In the genomic region with DNA sequence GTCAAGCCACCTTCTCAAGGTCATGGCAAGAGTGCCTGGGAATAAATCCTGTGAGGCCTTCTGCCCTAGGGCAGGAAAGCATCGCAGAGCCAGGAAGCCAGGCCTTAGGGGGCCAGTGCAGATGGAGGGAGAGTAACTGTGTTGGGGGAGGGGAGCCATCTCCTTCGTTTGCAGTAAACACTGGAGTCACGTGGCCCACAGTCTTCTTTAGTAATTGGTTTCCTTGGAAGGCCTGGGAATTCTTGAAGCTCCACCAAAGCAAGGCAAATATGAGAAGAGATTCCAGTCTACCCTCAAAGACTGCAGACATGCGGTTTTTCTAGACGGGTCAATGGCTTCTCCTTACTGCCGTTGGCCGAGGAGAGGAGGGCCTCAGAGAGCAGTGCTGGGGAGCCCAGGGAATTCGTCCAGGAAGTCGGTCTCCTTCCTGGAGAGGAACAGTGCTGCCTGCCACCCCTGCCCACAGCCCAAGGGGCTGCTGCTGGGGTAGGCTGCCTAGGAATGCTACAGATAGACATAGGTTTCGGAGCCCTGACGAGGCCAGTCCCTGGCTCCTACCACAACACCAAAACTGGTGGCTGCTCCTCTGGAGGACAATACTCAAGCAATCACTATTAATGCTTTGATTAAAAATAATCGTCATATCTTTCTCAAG, we compare ENCODE assay signal across 13 cellular contexts. TPM values are rescaled to one million over a fixed set of nuclear protein-coding genes. Genes with fewer than 3 reads are reported as not detected.
DNase-seq lines count a peak whose midpoint lies in the region; ATAC-seq and TF ChIP-seq lines count a peak whose summit lies in the region.
"Had no signal": no experiment of that assay in that cellular context is flagged by ENCODE, and none has a peak within 500 bp of the region (broad histone marks: within the 10 kb centered on the region; RNA-seq: fewer than 3 reads in every experiment).

No MANE protein-coding gene starts in this region.

- DNase-seq in AG04449 (ENCODE audit: low read depth, low spot score) (peak; percentile 73), H7 (peak; percentile 78), cerebellum (ENCODE audit: low spot score) (peak; percentile 50), mesenchymal stem cell (peak; percentile 87), posterior vena cava (ENCODE audit: low spot score) (no peak), NCI-H774 (lab: John Stamatoyannopoulos, UW) (no peak), SIG-M5 treated with dmso at 0.1 percent for 504 hours (lab: John Stamatoyannopoulos, UW; ENCODE audit: unreplicated experiment) (no peak)
- DNase-seq: activated CD4-positive, CD25-positive, alpha-beta regulatory T cell; GF-D8; GOT3; NCI-H1694 had no signal

- CTCF ChIA-PET in AG04449 (lab: Yijun Ruan, JAX), result interaction anchor here (0.9 kb wide), 1 partner anchor 17 kb away, joined by 3 read pairs; no protein-coding TSS in a partner anchor

- H3K4me3 ChIP-seq in AG04449 (ENCODE audit: low read depth, low read length) (no peak overlapping the region), H7 (ENCODE audit: insufficient read depth, low read depth, low read length) (no peak overlapping the region), mesenchymal stem cell (ENCODE audit: insufficient read depth in 1 of 2, low read depth in 1 of 2, low read length in 2 of 2) (no peak overlapping the region)

- H3K9ac ChIP-seq in mesenchymal stem cell (ENCODE audit: low read length), result no peak overlapping the region

- H4K91ac ChIP-seq in mesenchymal stem cell (ENCODE audit: low read length), result no peak overlapping the region

- no peak overlapping the region for H4K8ac ChIP-seq in mesenchymal stem cell (ENCODE audit: low read length)

- peak overlapping the region in 1 of 2 experiments; percentile 86 for H3K18ac ChIP-seq in mesenchymal stem cell (ENCODE audit: low read depth in 1 of 2, low read length in 2 of 2)

- WGBS in mesenchymal stem cell, result 46% methylated on average over 12 of the region's 12 CpGs

- no peak overlapping the region for H3K23ac ChIP-seq in mesenchymal stem cell (ENCODE audit: low read length in 2 of 2)

- H3K4ac ChIP-seq in mesenchymal stem cell (ENCODE audit: low read depth in 1 of 2, low read length in 2 of 2), result peak overlapping the region in 1 of 2 experiments; percentile 15

- H2AK5ac ChIP-seq in mesenchymal stem cell (ENCODE audit: low read length, severe bottlenecking), result peak overlapping the region; percentile 46

- peak overlapping the region; percentile 77 for H3K27ac ChIP-seq in mesenchymal stem cell (ENCODE audit: low read length, poor library complexity, severe bottlenecking)
- H3K27ac ChIP-seq: epithelial cell of prostate had no signal

- H3K4me1 ChIP-seq in mesenchymal stem cell (ENCODE audit: control insufficient read depth, insufficient read depth, low read depth, low read length), result peaks cover 37% of the 10 kb centered on the region

- intact Hi-C loops in posterior vena cava (cut with DNase I), result no loop called here

- POLR2A ChIA-PET in AG04449 (lab: Yijun Ruan, JAX), result no interaction called here

- H2BK12ac ChIP-seq in mesenchymal stem cell (ENCODE audit: low read length in 2 of 2), result peak overlapping the region in 1 of 2 experiments; percentile 75

- peak overlapping the region; percentile 33 for H2BK15ac ChIP-seq in mesenchymal stem cell (ENCODE audit: low read depth, poor library complexity, severe bottlenecking)

- no peak for ATAC-seq in HG02938 (IDR thresholded peaks at IDR 0.05; ENCODE audit: unreplicated experiment)

- H3K14ac ChIP-seq in mesenchymal stem cell (ENCODE audit: low read length in 2 of 2), result no peak overlapping the region

- H2BK5ac ChIP-seq in mesenchymal stem cell (ENCODE audit: low read depth, low read length, poor library complexity, severe bottlenecking), result no peak overlapping the region

- no peak overlapping the region for H3K4me2 ChIP-seq in mesenchymal stem cell (ENCODE audit: low read length, poor library complexity, severe bottlenecking)

- H3K36me3 ChIP-seq in H7 (replicated peaks; ENCODE audit: control insufficient read depth, insufficient read depth, low read length) (peaks cover 7% of the 10 kb centered on the region), mesenchymal stem cell (ENCODE audit: control insufficient read depth in 1 of 2, insufficient read depth in 2 of 2, low read depth in 1 of 2, low read length in 2 of 2) (peaks cover 16 to 23% of the 10 kb centered on the region in 2 experiments)

- H2BK120ac ChIP-seq in mesenchymal stem cell (ENCODE audit: low read depth, low read length), result no peak overlapping the region

- H3K9me3 ChIP-seq in mesenchymal stem cell (ENCODE audit: control insufficient read depth, low read length), result no peaks in the 10 kb centered on the region

- H2AFZ ChIP-seq in mesenchymal stem cell (ENCODE audit: low read depth, low read length), result no peak overlapping the region

- peaks cover 51% of the 10 kb centered on the region for H3K79me1 ChIP-seq in mesenchymal stem cell (replicated peaks; ENCODE audit: low read length, poor library complexity, severe bottlenecking)

- H3K27me3 ChIP-seq in H7 (ENCODE audit: control insufficient read depth, insufficient read depth, low read length), result no peaks in the 10 kb centered on the region
- no peaks in the 10 kb centered on the region for H3K27me3 ChIP-seq in mesenchymal stem cell (ENCODE audit: control insufficient read depth in 1 of 2, insufficient read depth in 1 of 2, low read length in 2 of 2)

- TF ChIP-seq CTCF in AG04449 (IDR thresholded peaks at IDR 0.05; ENCODE audit: insufficient read depth, low read length, missing control alignments), result no peak

RNA-seq across cellular contexts. Expression of a gene that starts 30.6 kb away (rescaled TPM):
- 107 and 138 TPM in 2 replicates for total RNA-seq in H7 (2014; rRNA removed; shearing (Covaris generic))
- total RNA-seq in cerebellum (82.8 TPM), posterior vena cava (10 to 100 TPM; 82.4 to 94.8 TPM)
- 146 TPM for polyA plus RNA-seq in mesenchymal stem cell (2013, experiment 1 of 2)
- polyA plus RNA-seq in mesenchymal stem cell (2013, experiment 2 of 2), result 155 TPM

Comparison
In these comparisons a context has a peak if more than half of its experiments do, and no peak if none do; other contexts are left out.
1. DNase-seq: peak in AG04449 (single experiment), H7 (single experiment), cerebellum (single experiment) and mesenchymal stem cell (single experiment); none in posterior vena cava (single experiment), NCI-H774 (single experiment) and SIG-M5 treated with dmso at 0.1 percent for 504 hours (single experiment).